ENCODE assay signal across 10 cellular contexts in genomic region chr9:108786756-108787663, GRCh38.
DNase-seq lines count a peak whose midpoint lies in the region; ATAC-seq and TF ChIP-seq lines count a peak whose summit lies in the region.
"Had no signal": no experiment of that assay in that cellular context is flagged by ENCODE, and none has a peak within 500 bp of the region (broad histone marks: within the 10 kb centered on the region; RNA-seq: fewer than 3 reads in every experiment).

No MANE protein-coding gene starts in this region.

- no peak for TF ChIP-seq CTCF in osteocyte (IDR thresholded peaks at IDR 0.05)

- no peaks in the 10 kb centered on the region for H3K27me3 Mint-ChIP-seq in osteocyte (ENCODE audit: unreplicated experiment)

- H3K4me3 Mint-ChIP-seq in osteocyte (ENCODE audit: unreplicated experiment) = peak overlapping the region; percentile 0

- no peaks in the 10 kb centered on the region for H3K36me3 Mint-ChIP-seq in osteocyte (ENCODE audit: unreplicated experiment)

- H3K27ac ChIP-seq in epithelial cell of prostate = peak overlapping the region; percentile 97
- H3K27ac ChIP-seq: dorsolateral prefrontal cortex had no signal

- H3K4me1 Mint-ChIP-seq in osteocyte (ENCODE audit: unreplicated experiment) = peaks cover 29% of the 10 kb centered on the region

- DNase-seq in EL (peak; percentile 71), NCI-H226 (peak; percentile 91), epithelial cell of prostate (ENCODE audit: low read depth, low spot score) (peak; percentile 77), osteocyte (ENCODE audit: extremely low spot score, unreplicated experiment) (no peak), GM19240 (ENCODE audit: insufficient read length, low spot score) (no peak)
- DNase-seq: dorsolateral prefrontal cortex, OCI-M1 had no signal

- ATAC-seq in GM21515 (IDR thresholded peaks at IDR 0.05; ENCODE audit: unreplicated experiment) = no peak
- no peak for ATAC-seq in GM18861 (IDR thresholded peaks at IDR 0.05; ENCODE audit: unreplicated experiment)
- no peak for ATAC-seq in HG02610 (IDR thresholded peaks at IDR 0.05; ENCODE audit: unreplicated experiment)

- peaks cover 5% of the 10 kb centered on the region for H3K9me3 Mint-ChIP-seq in osteocyte (ENCODE audit: unreplicated experiment)

- H3K27ac Mint-ChIP-seq in osteocyte (ENCODE audit: unreplicated experiment) = peak overlapping the region; percentile 76

Comparison
In these comparisons a context has a peak if more than half of its experiments do, and no peak if none do; other contexts are left out.
1. DNase-seq: peak in EL (single experiment), NCI-H226 (single experiment) and epithelial cell of prostate (single experiment); none in osteocyte (single experiment) and GM19240 (single experiment).